9 cellular contexts compared by ENCODE assay signal in genomic region chr2:199979398-199979797, GRCh38. TPM values are rescaled to one million over a fixed set of nuclear protein-coding genes. Genes with fewer than 3 reads are reported as not detected.
A peak's percentile ranks its signal among the peaks of the same experiment; 100 is the strongest.
DNase-seq lines count a peak whose midpoint lies in the region; ATAC-seq and TF ChIP-seq lines count a peak whose summit lies in the region.
"Had no signal": no experiment of that assay in that cellular context is flagged by ENCODE, and none has a peak within 500 bp of the region (broad histone marks: within the 10 kb centered on the region; RNA-seq: fewer than 3 reads in every experiment).

No MANE protein-coding gene starts in this region.

- H3K4me3 ChIP-seq in BE2C (ENCODE audit: low read depth, low read length) (peak overlapping the region; percentile 57), Panc1 (ENCODE audit: low read depth in 2 of 2, low read length in 2 of 2) (peak overlapping the region in 1 of 2 experiments; percentile 25; a peak in 1 of 4 replicates), fibroblast of lung (replicated peaks in 1 of 4; ENCODE audit: control extremely low read depth in 1 of 4, insufficient read depth in 1 of 4, low read depth in 3 of 4, low read length in 4 of 4) (peak overlapping the region in 1 of 4 experiments; percentile 37), neuronal stem cell (ENCODE audit: low read length in 2 of 2) (no peak overlapping the region), mucosa of descending colon (no peak overlapping the region)

- no peak for TF ChIP-seq CTCF in BE2C (IDR thresholded peaks at IDR 0.05; ENCODE audit: low read depth, low read length)
- no peak for TF ChIP-seq CTCF in Panc1 (IDR thresholded peaks at IDR 0.05)
- TF ChIP-seq CTCF in fibroblast of lung (conservative IDR thresholded peaks at IDR 0.05 in 1 of 2, IDR thresholded peaks at IDR 0.05 in 1 of 2; ENCODE audit: low read depth in 1 of 2, low read length in 2 of 2), result no peak
- TF ChIP-seq CTCF in mucosa of descending colon (IDR thresholded peaks at IDR 0.05), result no peak

- peak overlapping the region; percentile 73 for H3K4me2 ChIP-seq in fibroblast of lung (ENCODE audit: extremely low read depth, insufficient read depth, low read length)
- H3K4me2 ChIP-seq in neuronal stem cell (ENCODE audit: insufficient read depth, low read length, poor library complexity, severe bottlenecking), result no peak overlapping the region

- peak overlapping the region; percentile 74 for H3K27ac ChIP-seq in Panc1 (ENCODE audit: low read length)
- H3K27ac ChIP-seq in fibroblast of lung (ENCODE audit: insufficient read depth, low read length), result peak overlapping the region; percentile 11
- no peak overlapping the region for H3K27ac ChIP-seq in neuronal stem cell (replicated peaks; ENCODE audit: low read length)

- H3K4me1 ChIP-seq in BE2C (no peaks in the 10 kb centered on the region; the same call in 1 of the 2 replicates), Panc1 (ENCODE audit: control insufficient read depth, insufficient read depth, low read length) (peaks cover 18% of the 10 kb centered on the region), fibroblast of lung (ENCODE audit: control insufficient read depth, extremely low read depth, insufficient read depth, low read length) (peaks cover 11% of the 10 kb centered on the region), neuronal stem cell (ENCODE audit: control insufficient read depth in 2 of 2, insufficient read depth in 1 of 2, low read depth in 1 of 2, low read length in 2 of 2) (peaks cover 5 to 10% of the 10 kb centered on the region in 2 donors), mucosa of descending colon (ENCODE audit: low read depth) (peaks cover 15% of the 10 kb centered on the region)

- no peak overlapping the region for H2BK12ac ChIP-seq in neuronal stem cell (ENCODE audit: low read length)

- peak; percentile 36 for ATAC-seq in Panc1
- no peak for ATAC-seq in mucosa of descending colon

- CTCF ChIA-PET in Panc1 (lab: Charles Lee), result no interaction called here

- no peaks in the 10 kb centered on the region for H3K27me3 ChIP-seq in BE2C
- no peaks in the 10 kb centered on the region for H3K27me3 ChIP-seq in Panc1 (ENCODE audit: control insufficient read depth, insufficient read depth, low read length)
- H3K27me3 ChIP-seq in fibroblast of lung (ENCODE audit: control insufficient read depth, insufficient read depth, low read length), result no peaks in the 10 kb centered on the region
- H3K27me3 ChIP-seq in neuronal stem cell (ENCODE audit: control insufficient read depth in 3 of 3, insufficient read depth in 3 of 3, low read depth in 1 of 3, low read length in 3 of 3), result no peaks in the 10 kb centered on the region

- H3K9me3 ChIP-seq in BE2C (no peaks in the 10 kb centered on the region), Panc1 (ENCODE audit: control insufficient read depth, insufficient read depth, low read depth, low read length) (no peaks in the 10 kb centered on the region), fibroblast of lung (ENCODE audit: control insufficient read depth, insufficient read depth, low read depth, low read length) (no peaks in the 10 kb centered on the region), neuronal stem cell (replicated peaks in 1 of 2; ENCODE audit: control insufficient read depth in 2 of 2, insufficient read depth in 1 of 2, low read depth in 1 of 2, low read length in 2 of 2) (no peaks in the 10 kb centered on the region), mucosa of descending colon (no peaks in the 10 kb centered on the region)

- H3K18ac ChIP-seq in neuronal stem cell (ENCODE audit: low read length), result no peak overlapping the region

- no peak overlapping the region for H2AK5ac ChIP-seq in neuronal stem cell (ENCODE audit: low read depth, low read length)

- H4K91ac ChIP-seq in neuronal stem cell (ENCODE audit: low read depth, low read length, poor library complexity), result no peak overlapping the region

- no peak overlapping the region for H2BK120ac ChIP-seq in neuronal stem cell (ENCODE audit: low read depth, low read length)

- no peak overlapping the region for H2BK5ac ChIP-seq in neuronal stem cell (ENCODE audit: low read length)

- H3K79me2 ChIP-seq in fibroblast of lung (ENCODE audit: control insufficient read depth, insufficient read depth, low read length), result no peaks in the 10 kb centered on the region

- no peak overlapping the region for H4K8ac ChIP-seq in neuronal stem cell (ENCODE audit: low read depth, low read length)

- H3K9ac ChIP-seq in fibroblast of lung (ENCODE audit: insufficient read depth, low read length), result no peak overlapping the region
- no peak overlapping the region for H3K9ac ChIP-seq in neuronal stem cell (ENCODE audit: low read depth, low read length, poor library complexity)

- DNase-seq in BE2C, result no peak
- DNase-seq in Panc1 (ENCODE audit: low read depth, low spot score), result no peak
- DNase-seq in fibroblast of lung (ENCODE audit: low read depth in 2 of 2), result no peak
- DNase-seq in neuronal stem cell (ENCODE audit: low spot score), result no peak
- DNase-seq in stimulated activated CD8-positive, alpha-beta memory T cell treated with anti-CD3 and anti-CD28 coated beads, Interleukin-4, amount 100 ng/mL, for 48 hours, result no peak
- no peak for DNase-seq in NCI-H146 treated with DMSO at 0.1 percent for 48 hours (lab: John Stamatoyannopoulos, UW; ENCODE audit: unreplicated experiment)
- DNase-seq in H4 (ENCODE audit: low spot score), result no peak
- no peak for DNase-seq in mucosa of descending colon
- DNase-seq: activated gamma-delta T cell had no signal

- no peak overlapping the region for H3K23ac ChIP-seq in neuronal stem cell (ENCODE audit: low read depth, low read length, poor library complexity)

- BruUV-seq in Panc1 (replicated peaks; lab: Mats Ljungman, UMichigan), result no TSS peak

- intact Hi-C loops in Panc1 (cut with micrococcal nuclease; ENCODE audit: unreplicated experiment) (no loop called here), mucosa of descending colon (cut with DNase I, micrococcal nuclease) (no loop called here)

- in situ Hi-C loops in Panc1 (cut with HindIII; ENCODE audit: low pct_unique_long_range_greater_than_20kb, low sequenced_read_pairs), result no loop called here

- H3K36me3 ChIP-seq in BE2C (no peaks in the 10 kb centered on the region), Panc1 (ENCODE audit: control insufficient read depth, insufficient read depth, low read length) (no peaks in the 10 kb centered on the region), fibroblast of lung (ENCODE audit: control insufficient read depth, insufficient read depth, low read length) (no peaks in the 10 kb centered on the region), neuronal stem cell (replicated peaks in 1 of 2; ENCODE audit: control insufficient read depth in 2 of 2, insufficient read depth in 2 of 2, low read length in 2 of 2) (peaks cover 0 to 3% of the 10 kb centered on the region in 2 donors), mucosa of descending colon (ENCODE audit: low read depth) (no peaks in the 10 kb centered on the region)

- H2BK15ac ChIP-seq in neuronal stem cell (ENCODE audit: low read length), result no peak overlapping the region

- no peaks in the 10 kb centered on the region for H3K79me1 ChIP-seq in neuronal stem cell (ENCODE audit: low read depth, low read length)

- POLR2A ChIA-PET in Panc1 (lab: Charles Lee), result interaction anchor here (0.6 kb wide), 1 partner anchor 427 kb away, joined by 4 read pairs; no protein-coding TSS in a partner anchor

- H3K14ac ChIP-seq in neuronal stem cell (ENCODE audit: low read length), result no peak overlapping the region

- H4K20me1 ChIP-seq in fibroblast of lung (ENCODE audit: control insufficient read depth, extremely low read depth, insufficient read depth, low read length), result no peaks in the 10 kb centered on the region

- WGBS in neuronal stem cell (ENCODE audit: extremely low coverage in 2 of 2, insufficient read length in 2 of 2, insufficient replicate concordance in 1 of 2), 2 donors, result no CpG with 5 or more reads among the region's 5 CpGs

- H2AFZ ChIP-seq in fibroblast of lung (ENCODE audit: low read length), result peak overlapping the region; percentile 71
- peak overlapping the region; percentile 48 for H2AFZ ChIP-seq in neuronal stem cell (ENCODE audit: low read length)

- no peak overlapping the region for H3K4ac ChIP-seq in neuronal stem cell (ENCODE audit: low read length)

RNA-seq across cellular contexts. Expression of gene MAIP1, which starts 24.0 kb away (rescaled TPM):
- polyA plus RNA-seq in BE2C (2012; ENCODE audit: insufficient read depth, insufficient read length, low read depth), result 47.9 TPM
- total RNA-seq in Panc1 (2021; ENCODE audit: unreplicated experiment) (20.9 TPM), fibroblast of lung (22.6 and 24.8 TPM in 2 replicates), mucosa of descending colon (10 to 100 TPM; 18.1 to 26.6 (median 22.9) TPM)
- polyA plus RNA-seq in Panc1 (2012; ENCODE audit: insufficient read length), result 18.7 TPM
- polyA plus RNA-seq in fibroblast of lung, result 14.5 and 17.2 TPM in 2 replicates
- 14.6 and 19.2 TPM in 2 replicates for polyA plus RNA-seq in fibroblast of lung (2012)
- 2.3 and 6.0 TPM in 2 replicates for polyA minus RNA-seq in fibroblast of lung (ENCODE audit: low replicate concordance)
- 13.9 TPM for polyA plus RNA-seq in neuronal stem cell (2013, experiment 1 of 2)
- polyA plus RNA-seq in neuronal stem cell (2013, experiment 2 of 2), result 14.9 TPM
- total RNA-seq in H4 (2014; rRNA removed; shearing (Covaris generic)), result 28.6 and 30.6 TPM in 2 replicates

RNA-seq across cellular contexts. Expression of gene TYW5, which starts 24.1 kb away (rescaled TPM):
- 12.0 TPM for polyA plus RNA-seq in BE2C (2012; ENCODE audit: insufficient read depth, insufficient read length, low read depth)
- total RNA-seq in Panc1 (2021; ENCODE audit: unreplicated experiment) (7.1 TPM), fibroblast of lung (7.4 and 10.1 TPM in 2 replicates), mucosa of descending colon (10 to 100 TPM in 1 of 3 donors, 1 to 10 TPM in 2; 6.6 to 10.9 (median 7.2) TPM)
- 4.6 TPM for polyA plus RNA-seq in Panc1 (2012; ENCODE audit: insufficient read length)
- 5.3 and 5.8 TPM in 2 replicates for polyA plus RNA-seq in fibroblast of lung
- 4.1 and 4.3 TPM in 2 replicates for polyA plus RNA-seq in fibroblast of lung (2012)
- 0.75 and 0.93 TPM in 2 replicates for polyA minus RNA-seq in fibroblast of lung (ENCODE audit: low replicate concordance)
- 5.3 TPM for polyA plus RNA-seq in neuronal stem cell (2013, experiment 1 of 2)
- polyA plus RNA-seq in neuronal stem cell (2013, experiment 2 of 2), result 6.0 TPM
- 4.6 and 5.6 TPM in 2 replicates for total RNA-seq in H4 (2014; rRNA removed; shearing (Covaris generic))
